ENCODE assay signal across 2 cellular contexts in genomic region chr1:1973716-1974642, GRCh38.
TF ChIP-seq lines count a peak whose summit lies in the region.

No MANE protein-coding gene starts in this region.

TF ChIP-seq in K562, 482 proteins besides CTCF, POLR2A, EP300 and RAD21:
- TF ChIP-seq KDM1A (IDR thresholded peaks at IDR 0.05), result peak in 1 of 2 experiments; percentile 13; a peak in 1 of 4 replicates
- no peak for TF ChIP-seq RFX5 (IDR thresholded peaks at IDR 0.05; ENCODE audit: low read depth, low read length)
- no peak for TF ChIP-seq NFE2L1 (tag; IDR thresholded peaks at IDR 0.05; ENCODE audit: borderline replicate concordance, low read depth)
- TF ChIP-seq HNRNPL (IDR thresholded peaks at IDR 0.05; ENCODE audit: low read depth, low read length), result no peak
- no peak for TF ChIP-seq ZBTB34 (CRISPR knock-in tag; IDR thresholded peaks at IDR 0.05)
- no peak for TF ChIP-seq HLTF (IDR thresholded peaks at IDR 0.05)
- 0 out of 2 replicates have a peak, but pooled peaks have one; percentile 23 for TF ChIP-seq TFAP4 (CRISPR knock-in tag; IDR thresholded peaks at IDR 0.05; ENCODE audit: borderline replicate concordance)
- TF ChIP-seq ZNF324 (CRISPR knock-in tag; IDR thresholded peaks at IDR 0.05), result no peak
- no peak for TF ChIP-seq HSF4 (CRISPR knock-in tag; IDR thresholded peaks at IDR 0.05; ENCODE audit: borderline replicate concordance)
- no peak for TF ChIP-seq E2F3 (CRISPR knock-in tag; IDR thresholded peaks at IDR 0.05)
- no peak for TF ChIP-seq MAFK (IDR thresholded peaks at IDR 0.05; ENCODE audit: low read length)

TF ChIP-seq in SK-N-SH, 30 proteins besides CTCF, POLR2A, EP300 and RAD21:
- TF ChIP-seq YY1 (IDR thresholded peaks at IDR 0.05; ENCODE audit: low read depth), result no peak
- TF ChIP-seq ZBTB33 (IDR thresholded peaks at IDR 0.05; ENCODE audit: borderline replicate concordance, low read depth), result no peak
- no peak for TF ChIP-seq EZH2phosphoT487 (IDR thresholded peaks at IDR 0.05; ENCODE audit: borderline replicate concordance, low read depth)
- no peak for TF ChIP-seq NRF1 (IDR thresholded peaks at IDR 0.05; ENCODE audit: low read depth, low read length)
- TF ChIP-seq ELF1 (IDR thresholded peaks at IDR 0.05), result no peak
- TF ChIP-seq MEF2A (IDR thresholded peaks at IDR 0.05; ENCODE audit: borderline replicate concordance, low read depth), result no peak
- no peak for TF ChIP-seq RFX5 (IDR thresholded peaks at IDR 0.05; ENCODE audit: low read length)
- no peak for TF ChIP-seq IRF3 (IDR thresholded peaks at IDR 0.05; ENCODE audit: low read depth, low read length)
